Comparison of ENCODE assay signal across 35 cellular contexts in the genomic region with DNA sequence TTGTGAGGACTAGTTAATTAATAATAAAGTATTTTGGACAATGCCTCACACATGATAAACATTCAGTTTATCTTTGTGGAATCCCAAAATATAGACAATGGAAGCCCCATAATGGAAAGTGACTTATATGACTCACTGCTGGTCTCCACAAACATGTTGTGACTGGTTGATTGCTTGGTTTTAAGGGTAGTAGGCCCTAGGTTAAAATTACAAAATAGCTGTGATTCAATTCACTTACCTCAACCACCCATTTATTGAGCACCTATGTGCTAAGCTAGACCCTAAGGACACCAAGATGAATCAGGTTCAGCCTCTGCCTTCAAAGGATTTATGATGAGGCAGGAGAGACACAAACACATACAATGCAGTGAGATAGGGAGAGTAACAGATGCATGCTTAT. TPM values are rescaled to one million over a fixed set of nuclear protein-coding genes. Genes with fewer than 3 reads are reported as not detected.
"Had no signal": no experiment of that assay in that cellular context is flagged by ENCODE, and none has a peak within 500 bp of the region (broad histone marks: within the 10 kb centered on the region; RNA-seq: fewer than 3 reads in every experiment).

No MANE protein-coding gene starts in this region.

- H3K27me3 ChIP-seq: brain microvascular endothelial cell, cardiac muscle cell, colonic mucosa had no signal

- DNase-seq: activated B cell treated with CpG ODN at 0.5 μM for 24 hours; activated CD4-positive, alpha-beta T cell treated with anti-CD3 and anti-CD28 coated beads for 48 hours; activated CD4-positive, alpha-beta T cell treated with anti-CD3 and anti-CD28 coated beads, Interleukin-2, amount 50 U/mL, for 1 hour; activated CD4-positive, alpha-beta T cell treated with anti-CD3 and anti-CD28 coated beads, Interleukin-2, amount 50 U/mL, for 48 hours; activated CD8-positive, alpha-beta memory T cell treated with anti-CD3 and anti-CD28 coated beads for 24 hours; activated CD8-positive, alpha-beta T cell treated with anti-CD3 and anti-CD28 coated beads for 36 hours; activated effector memory CD4-positive, alpha-beta T cell treated with Interleukin-2 at 50 U/mL for 16 hours; activated gamma-delta T cell treated with Interleukin-2 at 50 U/mL for 16 hours; activated naive CD4-positive, alpha-beta T cell treated with anti-CD3 and anti-CD28 coated beads, Interleukin-2, amount 50 U/mL, for 16 hours; activated naive CD4-positive, alpha-beta T cell treated with Interleukin-2 at 50 U/mL for 16 hours; activated T-cell treated with anti-CD3 and anti-CD28 coated beads, Interleukin-2, amount 50 U/mL, for 4 hours; amniotic stem cell; anterior cingulate cortex; brain microvascular endothelial cell; central memory CD4-positive, alpha-beta T cell; cerebellar nuclear complex; colonic mucosa; effector memory CD4-positive, alpha-beta T cell; endodermal cell; esophagus squamous epithelium; head of caudate nucleus; hippocampal formation; T-helper 17 cell; T1000; WERI-Rb-1 had no signal

- H3K27me3 Mint-ChIP-seq: activated B cell treated with CpG ODN at 0.5 μM for 24 hours; activated CD8-positive, alpha-beta T cell treated with anti-CD3 and anti-CD28 coated beads for 36 hours had no signal

- ATAC-seq: activated CD4-positive, CD25-positive, alpha-beta regulatory T cell treated with anti-CD3 and anti-CD28 coated beads, Interleukin-2, amount 50 U/mL, for 24 hours; activated CD8-positive, alpha-beta T cell treated with anti-CD3 and anti-CD28 coated beads for 36 hours; activated T-cell treated with anti-CD3 and anti-CD28 coated beads, Interleukin-2, amount 50 U/mL, for 4 hours; activated T-helper 17 cell treated with anti-CD3 and anti-CD28 coated beads, Interleukin-2, amount 50 U/mL, for 72 hours; T-helper 17 cell had no signal

- H3K36me3 ChIP-seq: brain microvascular endothelial cell, cardiac muscle cell, colonic mucosa, esophagus squamous epithelium had no signal

- FAIRE-seq: astrocyte, frontal cortex had no signal

- H3K27ac ChIP-seq: brain microvascular endothelial cell, cardiac muscle cell, colonic mucosa, esophagus squamous epithelium, WERI-Rb-1 had no signal

- H3K4me3 Mint-ChIP-seq: activated B cell treated with CpG ODN at 0.5 μM for 24 hours; activated CD8-positive, alpha-beta T cell treated with anti-CD3 and anti-CD28 coated beads for 36 hours; activated naive CD8-positive, alpha-beta T cell; activated T-cell treated with anti-CD3 and anti-CD28 coated beads, Interleukin-2, amount 50 U/mL, for 4 hours; activated T-helper 17 cell treated with anti-CD3 and anti-CD28 coated beads, Interleukin-2, amount 50 U/mL, for 72 hours; endodermal cell; T-helper 17 cell; T-helper 2 cell treated with Interferon-gamma antibody and Interleukin-4, amounts not matched to agents 5 μg/mL and 100 μg/mL, for 36 hours had no signal

- H3K4me1 ChIP-seq: colonic mucosa, esophagus squamous epithelium had no signal

- H3K9me3 Mint-ChIP-seq: activated T-helper 17 cell treated with anti-CD3 and anti-CD28 coated beads, Interleukin-2, amount 50 U/mL, for 72 hours; T-helper 2 cell treated with Interferon-gamma antibody and Interleukin-4, amounts not matched to agents 5 μg/mL and 100 μg/mL, for 36 hours had no signal

- H3K27ac Mint-ChIP-seq: activated B cell treated with CpG ODN at 0.5 μM for 24 hours; activated CD8-positive, alpha-beta T cell treated with anti-CD3 and anti-CD28 coated beads for 36 hours; activated naive CD8-positive, alpha-beta T cell; activated T-helper 17 cell treated with anti-CD3 and anti-CD28 coated beads, Interleukin-2, amount 50 U/mL, for 72 hours; endodermal cell; T-helper 17 cell had no signal

- H3K4me3 ChIP-seq: cardiac muscle cell, colonic mucosa, esophagus squamous epithelium had no signal

RNA-seq across cellular contexts. Expression of a gene that starts 42.4 kb away (rescaled TPM):
- total RNA-seq: activated B cell treated with CpG ODN at 0.5 μM for 24 hours; activated CD8-positive, alpha-beta T cell treated with anti-CD3 and anti-CD28 coated beads for 36 hours; activated T-cell treated with anti-CD3 and anti-CD28 coated beads, Interleukin-2, amount 50 U/mL, for 4 hours; activated T-helper 17 cell treated with anti-CD3 and anti-CD28 coated beads, Interleukin-2, amount 50 U/mL, for 72 hours; dermis microvascular lymphatic vessel endothelial cell; fibroblast of lung; fibroblast of villous mesenchyme; T-helper 17 cell had no signal
- polyA plus RNA-seq: fibroblast of lung had no signal
